Comparison of ENCODE assay signal across 9 cellular contexts in the genomic region with DNA sequence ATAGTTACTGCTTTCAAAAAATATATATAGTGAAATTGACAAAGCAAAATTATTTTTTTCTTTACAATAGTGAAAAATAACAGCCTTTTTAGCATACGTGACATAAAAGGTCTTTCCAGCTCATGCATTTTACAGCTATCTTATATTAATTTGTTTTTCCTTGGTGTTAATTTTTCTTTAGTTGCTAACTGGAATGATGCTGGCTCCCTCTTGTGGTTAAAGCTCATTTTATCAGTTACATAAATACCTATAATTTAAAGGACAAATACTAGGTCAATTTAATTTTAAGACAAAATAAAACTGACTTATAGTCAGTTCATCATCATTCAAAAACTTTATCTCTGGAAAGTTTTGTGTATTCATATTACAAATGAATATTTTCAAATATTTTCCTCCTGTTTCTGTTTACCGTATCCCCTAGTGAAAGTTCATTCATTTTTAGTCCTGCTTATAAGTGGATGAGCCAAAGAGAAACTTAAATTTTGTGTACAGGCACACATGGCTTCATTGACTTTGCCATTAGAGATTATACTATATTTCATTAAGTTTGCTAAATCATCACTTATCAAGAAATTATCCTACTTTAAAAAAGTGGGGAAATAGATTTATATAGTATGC. TPM values are rescaled to one million over a fixed set of nuclear protein-coding genes. Genes with fewer than 3 reads are reported as not detected.
DNase-seq lines count a peak whose midpoint lies in the region; ATAC-seq and TF ChIP-seq lines count a peak whose summit lies in the region.
"Had no signal": no experiment of that assay in that cellular context is flagged by ENCODE, and none has a peak within 500 bp of the region (broad histone marks: within the 10 kb centered on the region; RNA-seq: fewer than 3 reads in every experiment).

No MANE protein-coding gene starts in this region.

- 77% methylated on average over 2 of the region's 2 CpGs for WGBS in smooth muscle cell (ENCODE audit: low lambda C conversion rate)

- H3K4me2 ChIP-seq in smooth muscle cell = no peak overlapping the region

- peaks cover 7% of the 10 kb centered on the region for H3K4me1 ChIP-seq in smooth muscle cell (ENCODE audit: low read depth)

- H4K20me1 ChIP-seq in smooth muscle cell (ENCODE audit: low read depth) = no peaks in the 10 kb centered on the region

- in situ Hi-C loops in GM13976 (cut with MboI; ENCODE audit: low sequenced_read_pairs, unreplicated experiment) = loop anchor here (10.0 to 25.0 kb wide), 2 partner anchors 182 to 380 kb away; no protein-coding TSS in a partner anchor

- no peaks in the 10 kb centered on the region for H3K9me3 Mint-ChIP-seq in activated CD8-positive, alpha-beta memory T cell treated with anti-CD3 and anti-CD28 coated beads, Interleukin-2, amount 10 ng/mL, durations not matched to agents 7 days and 5 days (ENCODE audit: low read depth)
- H3K9me3 Mint-ChIP-seq: central memory CD8-positive, alpha-beta T cell had no signal

- CTCF ChIA-PET in activated CD8-positive, alpha-beta memory T cell treated with anti-CD3 and anti-CD28 coated beads, Interleukin-2, amount 10 ng/mL, durations not matched to agents 7 days and 5 days (lab: Charles Lee) = interaction anchor here (0.6 to 4.8 kb wide), 18 partner anchors 8 to 386 kb away, joined by 3 to 57 read pairs (median 4); a partner anchor contains a TSS

- H3K4me3 Mint-ChIP-seq in activated CD8-positive, alpha-beta memory T cell treated with anti-CD3 and anti-CD28 coated beads, Interleukin-2, amount 10 ng/mL, durations not matched to agents 7 days and 5 days = no peak overlapping the region
- H3K4me3 Mint-ChIP-seq: central memory CD8-positive, alpha-beta T cell had no signal

- H3F3A ChIP-seq in smooth muscle cell (ENCODE audit: low read depth) = peaks cover 14% of the 10 kb centered on the region

- no peaks in the 10 kb centered on the region for H3K36me3 Mint-ChIP-seq in activated CD8-positive, alpha-beta memory T cell treated with anti-CD3 and anti-CD28 coated beads, Interleukin-2, amount 10 ng/mL, durations not matched to agents 7 days and 5 days

- no peaks in the 10 kb centered on the region for H3K9me3 ChIP-seq in smooth muscle cell (replicated peaks; ENCODE audit: low read depth)

- H3K27me3 Mint-ChIP-seq in activated CD8-positive, alpha-beta memory T cell treated with anti-CD3 and anti-CD28 coated beads, Interleukin-2, amount 10 ng/mL, durations not matched to agents 7 days and 5 days = no peaks in the 10 kb centered on the region
- H3K27me3 Mint-ChIP-seq: central memory CD8-positive, alpha-beta T cell had no signal

- no peak overlapping the region for H3K27ac ChIP-seq in smooth muscle cell (ENCODE audit: low read depth)

- H3K4me3 ChIP-seq in fibroblast of mammary gland (ENCODE audit: control insufficient read depth, low read depth, low read length) = no peak overlapping the region
- no peak overlapping the region for H3K4me3 ChIP-seq in smooth muscle cell

- no peaks in the 10 kb centered on the region for H3K79me2 ChIP-seq in smooth muscle cell (ENCODE audit: low read depth)

- ATAC-seq in activated CD8-positive, alpha-beta memory T cell treated with anti-CD3 and anti-CD28 coated beads, Interleukin-2, amount 10 ng/mL, durations not matched to agents 7 days and 5 days = no peak

- no peaks in the 10 kb centered on the region for H3K4me1 Mint-ChIP-seq in activated CD8-positive, alpha-beta memory T cell treated with anti-CD3 and anti-CD28 coated beads, Interleukin-2, amount 10 ng/mL, durations not matched to agents 7 days and 5 days
- H3K4me1 Mint-ChIP-seq: central memory CD8-positive, alpha-beta T cell had no signal

- no peaks in the 10 kb centered on the region for H3K27me3 ChIP-seq in smooth muscle cell (ENCODE audit: low read depth)

- no peaks in the 10 kb centered on the region for H3K36me3 ChIP-seq in smooth muscle cell (ENCODE audit: low read depth)

- H3K9ac ChIP-seq in smooth muscle cell (ENCODE audit: low read depth) = no peak overlapping the region

- DNase-seq in AG08395 (ENCODE audit: low spot score) = peak; percentile 32
- peak; percentile 34 for DNase-seq in GM13976 (ENCODE audit: low spot score)
- peak; percentile 71 for DNase-seq in OCI-M1 (lab: John Stamatoyannopoulos, UW)
- DNase-seq in fibroblast of mammary gland (ENCODE audit: low read depth) = peak; percentile 63
- DNase-seq in smooth muscle cell (lab: John Stamatoyannopoulos, UW; ENCODE audit: unreplicated experiment) = no peak
- no peak for DNase-seq in activated naive CD4-positive, alpha-beta T cell treated with anti-CD3 and anti-CD28 coated beads, Interleukin-2, amount 50 U/mL, for 16 hours
- DNase-seq in activated CD8-positive, alpha-beta memory T cell treated with anti-CD3 and anti-CD28 coated beads, Interleukin-2, amount 10 ng/mL, durations not matched to agents 7 days and 5 days = no peak
- no peak for DNase-seq in effector CD4-positive, alpha-beta T cell

- TF ChIP-seq CTCF in GM13976 (IDR thresholded peaks at IDR 0.05; ENCODE audit: borderline replicate concordance, control extremely low read depth, extremely low read depth, insufficient read depth, missing control alignments) (peak; percentile 49), fibroblast of mammary gland (conservative IDR thresholded peaks at IDR 0.05; ENCODE audit: control insufficient read depth, insufficient read depth, low read depth, low read length) (peak; percentile 70), smooth muscle cell (IDR thresholded peaks at IDR 0.05; ENCODE audit: borderline replicate concordance, insufficient read depth, poor library complexity, severe bottlenecking) (peak; percentile 77)

- no peak overlapping the region for H3K27ac Mint-ChIP-seq in activated CD8-positive, alpha-beta memory T cell treated with anti-CD3 and anti-CD28 coated beads, Interleukin-2, amount 10 ng/mL, durations not matched to agents 7 days and 5 days

- no peak overlapping the region for H2AFZ ChIP-seq in smooth muscle cell (ENCODE audit: low read depth)

RNA-seq across cellular contexts. Expression of a gene that starts 9.9 kb away (rescaled TPM):
- 26.0 TPM in 2 replicates for total RNA-seq in smooth muscle cell
- 11.7 and 12.4 TPM in 2 replicates for polyA plus RNA-seq in smooth muscle cell
- total RNA-seq in activated CD8-positive, alpha-beta memory T cell treated with anti-CD3 and anti-CD28 coated beads, Interleukin-2, amount 10 ng/mL, durations not matched to agents 7 days and 5 days = 10 to 100 TPM; 48.7 to 56.0 TPM

RNA-seq across cellular contexts. Expression of a gene that starts 54.5 kb away (rescaled TPM):
- total RNA-seq in smooth muscle cell = 11.9 and 13.4 TPM in 2 replicates
- 12.0 and 14.1 TPM in 2 replicates for polyA plus RNA-seq in smooth muscle cell
- total RNA-seq in activated CD8-positive, alpha-beta memory T cell treated with anti-CD3 and anti-CD28 coated beads, Interleukin-2, amount 10 ng/mL, durations not matched to agents 7 days and 5 days = 10 to 100 TPM; 11.1 to 13.8 TPM

Comparison
In these comparisons a context has a peak if more than half of its experiments do, and no peak if none do; other contexts are left out.
1. DNase-seq: peak in AG08395 (single experiment), GM13976 (single experiment), OCI-M1 (single experiment) and fibroblast of mammary gland (single experiment); none in smooth muscle cell (single experiment), activated naive CD4-positive, alpha-beta T cell treated with anti-CD3 and anti-CD28 coated beads, Interleukin-2, amount 50 U/mL, for 16 hours (single experiment), activated CD8-positive, alpha-beta memory T cell treated with anti-CD3 and anti-CD28 coated beads, Interleukin-2, amount 10 ng/mL, durations not matched to agents 7 days and 5 days (single experiment) and effector CD4-positive, alpha-beta T cell (single experiment).
2. Peak in every context shown above with its lines, with median percentiles within 50 percentile points of each other: CTCF ChIP-seq.